8 cellular contexts compared by ENCODE assay signal in genomic region chr7:44748948-44749731, GRCh38. TPM values are rescaled to one million over a fixed set of nuclear protein-coding genes. Genes with fewer than 3 reads are reported as not detected.
DNase-seq lines count a peak whose midpoint lies in the region; ATAC-seq and TF ChIP-seq lines count a peak whose summit lies in the region.

No MANE protein-coding gene starts in this region.

- WGBS in gastroesophageal sphincter (ENCODE audit: low coverage in 1 of 2), 2 donors = 10 to 13% methylated on average over 4 to 6 of the region's 60 CpGs

- TF ChIP-seq EP300 in gastroesophageal sphincter (IDR thresholded peaks at IDR 0.05) = no peak

- no peak for TF ChIP-seq POLR2A in gastroesophageal sphincter (IDR thresholded peaks at IDR 0.05)

- peak overlapping the region; percentile 81 to 87 (median 87) for H3K9ac ChIP-seq in skeletal muscle tissue (ENCODE audit: low read depth in 1 of 3, low read length in 3 of 3)

- H3K9me3 ChIP-seq in gastroesophageal sphincter (no peaks in the 10 kb centered on the region), skeletal muscle tissue (ENCODE audit: control insufficient read depth in 3 of 3, low read length in 3 of 3) (no peaks in the 10 kb centered on the region)

- H3K27ac ChIP-seq in C4-2B (peak overlapping the region; percentile 85), gastroesophageal sphincter (peak overlapping the region; percentile 58 to 99 (median 96)), skeletal muscle tissue (ENCODE audit: low read depth, low read length) (peak overlapping the region; percentile 47)

- H3K4me1 ChIP-seq in gastroesophageal sphincter (peaks cover 0 to 47% (median 16%) of the 10 kb centered on the region in 3 donors), skeletal muscle tissue (ENCODE audit: control insufficient read depth in 3 of 3, insufficient read depth in 3 of 3, low read length in 3 of 3) (peaks cover 22 to 30% (median 23%) of the 10 kb centered on the region in 3 donors)

- no peak for TF ChIP-seq CTCF in C4-2B (conservative IDR thresholded peaks at IDR 0.05)
- no peak for TF ChIP-seq CTCF in gastroesophageal sphincter (IDR thresholded peaks at IDR 0.05)

- H3K27me3 ChIP-seq in gastroesophageal sphincter = no peaks in the 10 kb centered on the region
- no peaks in the 10 kb centered on the region for H3K27me3 ChIP-seq in skeletal muscle tissue (ENCODE audit: control insufficient read depth in 3 of 3, insufficient read depth in 3 of 3, low read length in 3 of 3)

- H3K4me3 ChIP-seq in gastroesophageal sphincter = peak overlapping the region; percentile 85 to 92
- peak overlapping the region; percentile 77 to 87 (median 86) for H3K4me3 ChIP-seq in skeletal muscle tissue (ENCODE audit: low read length in 3 of 3)

- peak; percentile 23 to 38 for DNase-seq in activated CD4-positive, alpha-beta T cell treated with anti-CD3 and anti-CD28 coated beads, Interleukin-2, amount 50 U/mL, for 48 hours
- DNase-seq in effector CD8-positive, alpha-beta T cell (lab: John Stamatoyannopoulos, UW) = no peak
- DNase-seq in middle frontal gyrus (ENCODE audit: extremely low spot score, low spot score) = no peak

- peaks cover 0 to 7% of the 10 kb centered on the region in 2 donors for H3K36me3 ChIP-seq in gastroesophageal sphincter
- peaks cover 0 to 4% (median 0%) of the 10 kb centered on the region in 3 donors for H3K36me3 ChIP-seq in skeletal muscle tissue (ENCODE audit: control insufficient read depth in 3 of 3, insufficient read depth in 3 of 3, low read length in 3 of 3)

- ATAC-seq in GM18909 (IDR thresholded peaks at IDR 0.05; ENCODE audit: poor library complexity, unreplicated experiment) (peak; percentile 28), HG03139 (IDR thresholded peaks at IDR 0.05; ENCODE audit: unreplicated experiment) (peak; percentile 13), gastroesophageal sphincter (no peak)

RNA-seq across cellular contexts. Expression of gene ZMIZ2, which starts 0.5 kb away (rescaled TPM):
- total RNA-seq in gastroesophageal sphincter (10 to 100 TPM; 12.7 to 28.0 (median 20.5) TPM), skeletal muscle tissue (4.2 TPM)

RNA-seq across cellular contexts. Expression of gene PPIA, which starts 47.3 kb away (rescaled TPM):
- total RNA-seq in gastroesophageal sphincter = 1,000 to 10,000 TPM; 1,097 to 2,167 (median 1,431) TPM
- 459 TPM for total RNA-seq in skeletal muscle tissue

Comparison
In these comparisons a context has a peak if more than half of its experiments do, and no peak if none do; other contexts are left out.
1. DNase-seq: peak in activated CD4-positive, alpha-beta T cell treated with anti-CD3 and anti-CD28 coated beads, Interleukin-2, amount 50 U/mL, for 48 hours (2 of 2); none in effector CD8-positive, alpha-beta T cell (single experiment) and middle frontal gyrus (single experiment).
2. Peak in every context shown above with its lines, with median percentiles within 50 percentile points of each other: H3K27ac ChIP-seq.